Comparison of ENCODE assay signal across 9 cellular contexts in the genomic region with DNA sequence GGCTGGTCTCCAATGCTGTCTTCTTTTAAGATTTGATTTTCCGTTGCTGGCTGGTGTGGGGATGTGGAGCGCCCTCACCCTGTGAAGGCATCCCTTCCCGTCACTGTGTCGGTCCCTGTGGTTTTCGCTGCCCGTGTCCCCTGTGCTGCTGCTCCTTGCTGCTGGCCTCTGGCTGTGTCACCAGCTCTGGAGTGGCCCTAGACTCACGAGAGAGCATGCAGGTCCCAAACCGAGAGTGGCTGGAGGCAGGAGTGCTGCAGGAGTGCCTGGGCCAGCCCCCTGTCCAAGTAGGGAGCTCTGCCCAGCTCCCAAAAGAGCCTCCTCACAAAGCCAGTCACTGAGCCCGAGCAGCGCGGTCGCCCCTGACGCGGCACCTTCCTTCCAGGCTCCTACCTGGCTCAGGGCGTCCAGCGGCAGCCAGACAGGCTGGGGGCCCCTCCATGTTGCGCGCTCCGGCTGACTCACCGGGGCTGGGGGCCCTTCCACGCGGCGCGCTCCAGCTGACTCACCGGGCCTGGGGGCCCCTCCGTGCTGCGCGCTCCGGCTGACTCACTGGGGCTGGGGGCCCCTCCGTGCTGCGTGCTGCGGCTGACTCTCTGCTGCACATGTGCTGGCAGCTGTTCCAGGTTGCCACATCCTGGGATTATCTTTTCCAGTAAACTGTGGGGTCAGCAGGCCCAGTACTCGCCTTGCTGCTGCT.
A peak's percentile ranks its signal among the peaks of the same experiment; 100 is the strongest.
DNase-seq lines count a peak whose midpoint lies in the region; ATAC-seq and TF ChIP-seq lines count a peak whose summit lies in the region.
"Had no signal": no experiment of that assay in that cellular context is flagged by ENCODE, and none has a peak within 500 bp of the region (broad histone marks: within the 10 kb centered on the region; RNA-seq: fewer than 3 reads in every experiment).

No MANE protein-coding gene starts in this region.

- H3K27ac Mint-ChIP-seq in CD14-positive monocyte = peak overlapping the region in 4 of 7 donors; percentile 9 to 90 (median 80)
- peak overlapping the region; percentile 90 for H3K27ac Mint-ChIP-seq in neural progenitor cell

- no peaks in the 10 kb centered on the region for H4K20me1 ChIP-seq in neural progenitor cell (ENCODE audit: low read depth)

- H3K36me3 Mint-ChIP-seq in CD14-positive monocyte (no peaks in the 10 kb centered on the region), neural progenitor cell (no peaks in the 10 kb centered on the region)

- H3K36me3 ChIP-seq in MG63 (no peaks in the 10 kb centered on the region), neural progenitor cell (no peaks in the 10 kb centered on the region)
- H3K36me3 ChIP-seq: cardiac muscle cell had no signal

- H3K27me3 ChIP-seq in MG63 (no peaks in the 10 kb centered on the region), neural progenitor cell (no peaks in the 10 kb centered on the region)
- H3K27me3 ChIP-seq: cardiac muscle cell had no signal

- no peak overlapping the region for H2AFZ ChIP-seq in neural progenitor cell (replicated peaks)

- no peaks in the 10 kb centered on the region for H3K79me2 ChIP-seq in neural progenitor cell (ENCODE audit: low read depth)

- H3F3A ChIP-seq in neural progenitor cell (ENCODE audit: low read depth) = no peaks in the 10 kb centered on the region

- no peaks in the 10 kb centered on the region for H3K9me3 Mint-ChIP-seq in CD14-positive monocyte
- no peaks in the 10 kb centered on the region for H3K9me3 Mint-ChIP-seq in neural progenitor cell

- peaks cover 2 to 4% (median 3%) of the 10 kb centered on the region in 3 donors for H3K27me3 Mint-ChIP-seq in CD14-positive monocyte (ENCODE audit: low read depth in 3 of 3)
- H3K27me3 Mint-ChIP-seq in neural progenitor cell (ENCODE audit: insufficient read depth, low read depth) = no peaks in the 10 kb centered on the region

- intact Hi-C loops in CD14-positive monocyte (cut with micrococcal nuclease) = no loop called here

- H3K27ac ChIP-seq in neural progenitor cell = no peak overlapping the region
- H3K27ac ChIP-seq: cardiac muscle cell had no signal

- H3K4me3 ChIP-seq in MG63 = peak overlapping the region; percentile 19
- no peak overlapping the region for H3K4me3 ChIP-seq in neural progenitor cell
- H3K4me3 ChIP-seq: cardiac muscle cell had no signal

- no peak overlapping the region for H3K4me2 ChIP-seq in neural progenitor cell

- H3K4me1 Mint-ChIP-seq in CD14-positive monocyte (peaks cover 4% of the 10 kb centered on the region), neural progenitor cell (peaks cover 42% of the 10 kb centered on the region)

- peaks cover 9% of the 10 kb centered on the region for H3K4me1 ChIP-seq in neural progenitor cell

- H3K4me3 Mint-ChIP-seq in CD14-positive monocyte (no peak overlapping the region), neural progenitor cell (no peak overlapping the region)

- no peak for ATAC-seq in GM21529 (IDR thresholded peaks at IDR 0.05; ENCODE audit: unreplicated experiment)

- DNase-seq in CD14-positive monocyte (ENCODE audit: low spot score) = peak; percentile 48
- peak; percentile 98 for DNase-seq in MG63
- DNase-seq in epidermal melanocyte (ENCODE audit: insufficient read length, low spot score) = peak; percentile 75
- DNase-seq in neural progenitor cell (ENCODE audit: low spot score) = peak; percentile 26
- DNase-seq in hepatic stellate cell (ENCODE audit: low spot score) = no peak
- DNase-seq in NCI-H2196 (lab: John Stamatoyannopoulos, UW; ENCODE audit: unreplicated experiment) = no peak
- DNase-seq in SK-N-DZ (ENCODE audit: low spot score) = no peak

- no peak overlapping the region for H3K9ac ChIP-seq in neural progenitor cell

- no peak for TF ChIP-seq CTCF in CD14-positive monocyte (IDR thresholded peaks at IDR 0.05)
- TF ChIP-seq CTCF in neural progenitor cell (IDR thresholded peaks at IDR 0.05) = no peak

- H3K9me3 ChIP-seq in MG63 (no peaks in the 10 kb centered on the region), neural progenitor cell (ENCODE audit: low read depth) (no peaks in the 10 kb centered on the region)

Comparison
In these comparisons a context has a peak if more than half of its experiments do, and no peak if none do; other contexts are left out.
1. DNase-seq: peak in CD14-positive monocyte (single experiment), MG63 (single experiment), epidermal melanocyte (single experiment) and neural progenitor cell (single experiment); none in hepatic stellate cell (single experiment), NCI-H2196 (single experiment) and SK-N-DZ (single experiment).